10 cellular contexts compared by ENCODE assay signal in the genomic region with DNA sequence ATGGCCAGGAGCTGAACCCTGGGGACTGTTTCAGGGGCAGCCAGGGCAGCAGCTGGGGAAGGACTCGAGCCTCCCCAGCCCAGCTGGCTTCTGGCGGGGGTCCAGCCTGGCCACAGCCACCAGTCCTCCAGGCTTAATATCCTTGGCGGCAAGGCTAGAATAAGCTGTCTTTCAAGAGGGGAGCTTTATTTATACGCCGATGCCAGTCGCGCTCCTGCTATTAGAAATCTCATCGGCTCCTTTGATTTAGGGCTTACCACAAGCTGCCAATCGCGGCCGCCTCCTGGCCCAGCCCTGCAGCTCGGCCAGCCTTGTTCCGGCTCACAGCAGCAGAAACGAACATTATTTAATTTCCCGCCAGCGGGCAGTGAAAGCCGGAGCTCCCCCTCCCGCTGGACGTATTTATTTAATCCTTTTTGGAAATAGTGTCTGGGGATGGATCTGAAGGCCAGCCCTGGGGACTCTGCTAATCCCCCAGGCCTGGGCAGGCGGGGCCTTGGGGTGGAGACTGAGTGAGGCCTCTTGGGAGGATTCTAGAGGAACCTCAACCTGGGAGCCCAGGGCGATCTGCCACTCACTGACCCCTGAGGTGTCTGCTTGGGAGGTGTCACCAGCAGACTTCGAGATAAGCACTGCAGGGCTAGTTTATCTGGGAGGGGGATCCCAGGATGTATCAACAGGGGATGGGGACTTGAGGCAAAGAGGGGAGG.
DNase-seq lines count a peak whose midpoint lies in the region; ATAC-seq, FAIRE-seq and TF ChIP-seq lines count a peak whose summit lies in the region.
"Had no signal": no experiment of that assay in that cellular context is flagged by ENCODE, and none has a peak within 500 bp of the region (broad histone marks: within the 10 kb centered on the region; RNA-seq: fewer than 3 reads in every experiment).

No MANE protein-coding gene starts in this region.

- CTCF ChIA-PET in H1 (lab: Charles Lee; ENCODE audit: partially characterized antibody): interaction anchor here (1.0 to 1.7 kb wide), 5 partner anchors 21 to 230 kb away, joined by 3 to 6 read pairs (median 4); no protein-coding TSS in a partner anchor

- no peak for TF ChIP-seq EP300 in H1 (IDR thresholded peaks at IDR 0.05; ENCODE audit: borderline replicate concordance in 1 of 2, low read depth in 2 of 2, low read length in 2 of 2)

- POLR2A ChIA-PET in H1 (lab: Charles Lee; ENCODE audit: partially characterized antibody): interaction anchor here (1.1 kb wide), 1 partner anchor 22 kb away, joined by 3 read pairs; no protein-coding TSS in a partner anchor

- H2BK120ac ChIP-seq in H1 (replicated peaks; ENCODE audit: low read depth, low read length): no peak overlapping the region

- no peaks in the 10 kb centered on the region for H3K9me3 ChIP-seq in H1 (ENCODE audit: insufficient read depth in 2 of 2, low read depth in 1 of 2, low read length in 1 of 2)

- H3K4me1 ChIP-seq in H1 (replicated peaks in 1 of 4; ENCODE audit: control insufficient read depth in 3 of 4, insufficient read depth in 4 of 4, low read length in 3 of 4): peaks cover 4 to 22% (median 13%) of the 10 kb centered on the region in 4 experiments

- no peak for TF ChIP-seq CTCF in H1 (IDR thresholded peaks at IDR 0.05; ENCODE audit: control extremely low read depth in 1 of 3, insufficient read depth in 1 of 3, low read depth in 1 of 3, low read length in 3 of 3)

- no peak overlapping the region for H4K91ac ChIP-seq in H1 (replicated peaks; ENCODE audit: insufficient read length, low read length)

- H3K14ac ChIP-seq in H1 (ENCODE audit: insufficient read length): no peak overlapping the region

- intact Hi-C loops in posterior cingulate gyrus (cut with DNase I): no loop called here

- H2BK20ac ChIP-seq in H1 (ENCODE audit: low read length): no peak overlapping the region

- no peaks in the 10 kb centered on the region for H3K27me3 ChIP-seq in H1 (replicated peaks in 1 of 4; ENCODE audit: control insufficient read depth in 3 of 4, extremely low read depth in 1 of 4, insufficient read depth in 3 of 4, low read length in 3 of 4)

- no peaks in the 10 kb centered on the region for H3K79me2 ChIP-seq in H1 (ENCODE audit: control insufficient read depth in 1 of 2, insufficient read depth in 2 of 2, low read length in 2 of 2)

- ATAC-seq in HG02870 (IDR thresholded peaks at IDR 0.05; ENCODE audit: unreplicated experiment) (no peak), GM18868 (IDR thresholded peaks at IDR 0.05; ENCODE audit: unreplicated experiment) (no peak)

- WGBS in H1 (ENCODE audit: extremely low coverage in 1 of 2, insufficient coverage in 1 of 2, insufficient read length in 1 of 2, insufficient replicate concordance in 2 of 2, low coverage in 1 of 2, low lambda C conversion rate in 2 of 2, missing lambda C conversion rate in 1 of 2), 2 experiments: 91% methylated on average over 22 of the region's 22 CpGs; no CpG with 5 or more reads in 1 of the 2 experiments

- H3K23me2 ChIP-seq in H1 (ENCODE audit: low read depth, low read length): no peaks in the 10 kb centered on the region

- no peak overlapping the region for H2AK5ac ChIP-seq in H1 (ENCODE audit: low read depth, low read length)

- TF ChIP-seq RAD21 in H1 (IDR thresholded peaks at IDR 0.05 in 1 of 2, conservative IDR thresholded peaks at IDR 0.05 in 1 of 2; ENCODE audit: low read depth in 2 of 2, low read length in 2 of 2): no peak

- H2BK15ac ChIP-seq in H1 (ENCODE audit: low read length): no peak overlapping the region

- H4K5ac ChIP-seq in H1 (ENCODE audit: insufficient read length, low read depth, low read length): no peak overlapping the region

- no peak overlapping the region; the same call in 1 of the 2 replicates for H3K18ac ChIP-seq in H1 (ENCODE audit: extremely low read depth, low read length)

- no peak overlapping the region for H3K4me2 ChIP-seq in H1 (ENCODE audit: insufficient read depth in 1 of 2, low read depth in 2 of 2, low read length in 2 of 2)

- no peak overlapping the region for H3K23ac ChIP-seq in H1 (ENCODE audit: insufficient read length)

- H3K9ac ChIP-seq in H1 (replicated peaks in 1 of 4; ENCODE audit: extremely low read depth in 1 of 4, low read depth in 3 of 4, low read length in 3 of 4): no peak overlapping the region

- H4K20me1 ChIP-seq in H1 (replicated peaks in 1 of 2; ENCODE audit: control insufficient read depth in 1 of 2, insufficient read depth in 2 of 2, low read length in 2 of 2): no peaks in the 10 kb centered on the region

- TF ChIP-seq POLR2A in H1 (IDR thresholded peaks at IDR 0.05; ENCODE audit: control extremely low read depth in 1 of 2, low read depth in 2 of 2, low read length in 2 of 2): no peak

- H3K56ac ChIP-seq in H1 (replicated peaks; ENCODE audit: insufficient read length, low read depth, low read length): no peak overlapping the region

- peak overlapping the region; percentile 15 for H4K8ac ChIP-seq in H1 (ENCODE audit: extremely low read depth, insufficient read depth, low read length)

- no peak overlapping the region for H2AFZ ChIP-seq in H1 (ENCODE audit: low read length)

- H2BK12ac ChIP-seq in H1 (ENCODE audit: low read depth, low read length): 0 out of 2 replicates have a peak overlapping the region, but pooled peaks have one; percentile 68

- 0 out of 2 replicates have a peak overlapping the region, but pooled peaks have one; percentile 35 for H2BK5ac ChIP-seq in H1 (ENCODE audit: low read depth, low read length)

- H3K36me3 ChIP-seq in H1 (ENCODE audit: control insufficient read depth in 2 of 4, insufficient read depth in 4 of 4, low read length in 3 of 4): no peaks in the 10 kb centered on the region

- no peak for FAIRE-seq in H1 (lab: Jason Lieb, UNC)

- H3K27ac ChIP-seq in H1 (ENCODE audit: low read depth, low read length): no peak overlapping the region
- H3K27ac ChIP-seq: HL-60 had no signal

- no peak overlapping the region for H3K4ac ChIP-seq in H1 (replicated peaks; ENCODE audit: insufficient read length, low read depth, low read length)

- H3K79me1 ChIP-seq in H1 (ENCODE audit: low read depth, low read length): no peaks in the 10 kb centered on the region

- peak; percentile 84 for DNase-seq in D341Med (ENCODE audit: low spot score)
- DNase-seq in NCI-H2196 treated with DMSO at 0.1 percent for 48 hours (lab: John Stamatoyannopoulos, UW; ENCODE audit: unreplicated experiment): peak; percentile 3
- DNase-seq in H1 (ENCODE audit: low read depth in 1 of 2, low spot score in 2 of 2): no peak
- DNase-seq in posterior cingulate gyrus: peak in 9 of 10 donors; percentile 8 to 92 (median 55)
- DNase-seq in activated gamma-delta T cell treated with Interleukin-2 at 50 U/mL for 16 hours: no peak
- DNase-seq in activated CD4-positive, CD25-positive, alpha-beta regulatory T cell treated with anti-CD3 and anti-CD28 coated beads, Interleukin-2, amount 50 U/mL, for 72 hours: no peak
- DNase-seq: OCI-M1 had no signal

- H3K4me3 ChIP-seq in H1 (ENCODE audit: extremely low read depth in 1 of 4, insufficient read depth in 2 of 4, low read depth in 3 of 4, low read length in 4 of 4): no peak overlapping the region

TF ChIP-seq in H1, 55 proteins besides CTCF, POLR2A, EP300 and RAD21:
- TF ChIP-seq, protein P1, sequence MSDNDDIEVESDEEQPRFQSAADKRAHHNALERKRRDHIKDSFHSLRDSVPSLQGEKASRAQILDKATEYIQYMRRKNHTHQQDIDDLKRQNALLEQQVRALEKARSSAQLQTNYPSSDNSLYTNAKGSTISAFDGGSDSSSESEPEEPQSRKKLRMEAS (IDR thresholded peaks at IDR 0.05): no peak
- no peak for TF ChIP-seq SRF (IDR thresholded peaks at IDR 0.05; ENCODE audit: low read depth, low read length)
- TF ChIP-seq HDAC6 (IDR thresholded peaks at IDR 0.05; ENCODE audit: low read depth, low read length): no peak
- no peak for TF ChIP-seq EZH2 (IDR thresholded peaks at IDR 0.05; ENCODE audit: low read depth, low read length, severe bottlenecking)
- TF ChIP-seq BACH1 (IDR thresholded peaks at IDR 0.05; ENCODE audit: low read length): no peak
- no peak for TF ChIP-seq CHD2 (IDR thresholded peaks at IDR 0.05; ENCODE audit: low read length)
- no peak for TF ChIP-seq SUZ12 (IDR thresholded peaks at IDR 0.05; ENCODE audit: low read length)
- no peak for TF ChIP-seq EGR1 (IDR thresholded peaks at IDR 0.05; ENCODE audit: borderline replicate concordance, low read depth, low read length)
- TF ChIP-seq NRF1 (IDR thresholded peaks at IDR 0.05; ENCODE audit: low read depth, low read length): no peak
- no peak for TF ChIP-seq MAFK (IDR thresholded peaks at IDR 0.05; ENCODE audit: low read depth, low read length)
- TF ChIP-seq TEAD4 (IDR thresholded peaks at IDR 0.05; ENCODE audit: low read depth, low read length): no peak
- no peak for TF ChIP-seq TAF7 (optimal IDR thresholded peaks at IDR 0.05; ENCODE audit: borderline replicate concordance, low read depth, low read length)
- no peak for TF ChIP-seq RNF2 (IDR thresholded peaks at IDR 0.05; ENCODE audit: borderline replicate concordance, low read depth, low read length, missing control alignments, poor library complexity, severe bottlenecking)
- TF ChIP-seq BRCA1 (IDR thresholded peaks at IDR 0.05; ENCODE audit: low read depth, low read length): no peak

Comparison
In these comparisons a context has a peak if more than half of its experiments do, and no peak if none do; other contexts are left out.
1. DNase-seq: peak in D341Med (single experiment), NCI-H2196 treated with DMSO at 0.1 percent for 48 hours (single experiment) and posterior cingulate gyrus (9 of 10); none in H1 (0 of 2), activated gamma-delta T cell treated with Interleukin-2 at 50 U/mL for 16 hours (single experiment) and activated CD4-positive, CD25-positive, alpha-beta regulatory T cell treated with anti-CD3 and anti-CD28 coated beads, Interleukin-2, amount 50 U/mL, for 72 hours (single experiment).